1 cellular context compared by ENCODE assay signal in genomic region chr6:52415917-52416628, GRCh38.
TF ChIP-seq lines count a peak whose summit lies in the region.

No MANE protein-coding gene starts in this region.

TF ChIP-seq in SK-N-SH treated with all-trans-retinoic acid at 6 μM for 48 hours, 23 proteins besides CTCF, POLR2A, EP300 and RAD21:
- TF ChIP-seq SNAI2 (CRISPR knock-in tag; IDR thresholded peaks at IDR 0.05) (no peak), BACH2 (CRISPR knock-in tag; IDR thresholded peaks at IDR 0.05; ENCODE audit: borderline replicate concordance) (no peak), TOX (CRISPR knock-in tag; IDR thresholded peaks at IDR 0.05; ENCODE audit: borderline replicate concordance) (no peak)
